8 cellular contexts compared by ENCODE assay signal in genomic region chr19:16041571-16042386, GRCh38. TPM values are rescaled to one million over a fixed set of nuclear protein-coding genes. Genes with fewer than 3 reads are reported as not detected.
DNase-seq lines count a peak whose midpoint lies in the region; ATAC-seq and TF ChIP-seq lines count a peak whose summit lies in the region.

No MANE protein-coding gene starts in this region.

- H3K4me1 Mint-ChIP-seq in immature natural killer cell: peaks cover 8 to 15% of the 10 kb centered on the region in 2 donors

- no peaks in the 10 kb centered on the region for H3K9me3 Mint-ChIP-seq in immature natural killer cell

- peaks cover 3 to 7% (median 4%) of the 10 kb centered on the region in 3 donors for H3K27me3 Mint-ChIP-seq in immature natural killer cell (ENCODE audit: low read depth in 3 of 3)

- TF ChIP-seq CTCF in GM12872 (IDR thresholded peaks at IDR 0.05; ENCODE audit: insufficient read depth, low read depth, low read length): peak; percentile 92
- TF ChIP-seq CTCF in VCaP (conservative IDR thresholded peaks at IDR 0.05): peak; percentile 99
- peak; percentile 93 for TF ChIP-seq CTCF in brain microvascular endothelial cell (IDR thresholded peaks at IDR 0.05; ENCODE audit: low read depth, low read length, missing control alignments)

- no peak overlapping the region for H3K27ac Mint-ChIP-seq in immature natural killer cell

- peak overlapping the region; percentile 18 for H3K4me3 ChIP-seq in brain microvascular endothelial cell (ENCODE audit: low read depth, low read length)

- DNase-seq in NCI-H146 (lab: John Stamatoyannopoulos, UW): peak; percentile 65
- DNase-seq in brain microvascular endothelial cell: peak; percentile 62
- peak; percentile 62 to 70 (median 64) for DNase-seq in immature natural killer cell
- peak; percentile 60 to 75 for DNase-seq in stimulated activated CD4-positive, alpha-beta T cell treated with anti-CD3 and anti-CD28 coated beads, Interleukin-12 subunit alpha, Interleukin-12 subunit beta, amount 100 ng/mL, for 24 hours (ENCODE audit: low read depth in 2 of 2)
- DNase-seq in GF-D8 (lab: John Stamatoyannopoulos, UW): no peak

- no peaks in the 10 kb centered on the region for H3K27me3 ChIP-seq in brain microvascular endothelial cell (replicated peaks)

- H3K27ac ChIP-seq in VCaP (peak overlapping the region; percentile 27; the same call in 1 of the 2 replicates), brain microvascular endothelial cell (no peak overlapping the region)

- ATAC-seq in HG02759 (IDR thresholded peaks at IDR 0.05; ENCODE audit: unreplicated experiment): no peak

- H3K36me3 Mint-ChIP-seq in immature natural killer cell: no peaks in the 10 kb centered on the region

- peak overlapping the region in 2 of 5 donors; percentile 40 to 53 for H3K4me3 Mint-ChIP-seq in immature natural killer cell

- H3K36me3 ChIP-seq in brain microvascular endothelial cell (replicated peaks): no peaks in the 10 kb centered on the region

- in situ Hi-C loops in brain microvascular endothelial cell (cut with HindIII; ENCODE audit: low pct_ligation_motif_present, low sequenced_read_pairs): no loop called here

RNA-seq across cellular contexts. Expression of gene TPM4, which starts 34.5 kb away (rescaled TPM):
- polyA plus RNA-seq in immature natural killer cell: 100 to 1,000 TPM; 106 to 193 (median 107) TPM
